ENCODE assay signal across 14 cellular contexts in genomic region chrX:71719195-71719594, GRCh38. TPM values are rescaled to one million over a fixed set of nuclear protein-coding genes. Genes with fewer than 3 reads are reported as not detected.
"Had no signal": no experiment of that assay in that cellular context is flagged by ENCODE, and none has a peak within 500 bp of the region (broad histone marks: within the 10 kb centered on the region; RNA-seq: fewer than 3 reads in every experiment).

No MANE protein-coding gene starts in this region.

RNA-seq across cellular contexts. Expression of gene CXorf49, which starts 1.1 kb away (rescaled TPM):
- total RNA-seq: fibroblast of lung; frontal cortex; glomerular endothelial cell; heart left ventricle; left lung; lung microvascular endothelial cell; mononuclear cell; naive thymus-derived CD8-positive, alpha-beta T cell; osteoblast; posterior vena cava; right cardiac atrium; temporal lobe; tibial nerve had no signal
- polyA plus RNA-seq: fibroblast of lung; heart left ventricle; naive thymus-derived CD8-positive, alpha-beta T cell; neural cell; right cardiac atrium had no signal

RNA-seq across cellular contexts. Expression of gene CXorf49B, which starts 44.0 kb away (rescaled TPM):
- total RNA-seq: fibroblast of lung; frontal cortex; glomerular endothelial cell; heart left ventricle; left lung; lung microvascular endothelial cell; mononuclear cell; naive thymus-derived CD8-positive, alpha-beta T cell; osteoblast; posterior vena cava; right cardiac atrium; temporal lobe; tibial nerve had no signal
- polyA plus RNA-seq: fibroblast of lung; heart left ventricle; naive thymus-derived CD8-positive, alpha-beta T cell; neural cell; right cardiac atrium had no signal
